In genomic region chr3:128942161-128942952, GRCh38 we compare ENCODE assay signal across 25 cellular contexts. TPM values are rescaled to one million over a fixed set of nuclear protein-coding genes. Genes with fewer than 3 reads are reported as not detected.
DNase-seq lines count a peak whose midpoint lies in the region; ATAC-seq and TF ChIP-seq lines count a peak whose summit lies in the region.
"Had no signal": no experiment of that assay in that cellular context is flagged by ENCODE, and none has a peak within 500 bp of the region (broad histone marks: within the 10 kb centered on the region; RNA-seq: fewer than 3 reads in every experiment).

No MANE protein-coding gene starts in this region.

- ATAC-seq in lower lobe of right lung, result no peak
- no peak for ATAC-seq in GM21423 (IDR thresholded peaks at IDR 0.05; ENCODE audit: unreplicated experiment)
- ATAC-seq: activated CD8-positive, alpha-beta T cell treated with anti-CD3 and anti-CD28 coated beads for 36 hours had no signal

- DNase-seq in HT-29 (ENCODE audit: low spot score) (peak; percentile 92), RWPE1 (ENCODE audit: low spot score) (peak; percentile 30), glomerular visceral epithelial cell (ENCODE audit: extremely low spot score) (peak; percentile 18), renal cortical epithelial cell (ENCODE audit: low read depth) (peak; percentile 42), lower lobe of right lung (no peak), C1 segment of cervical spinal cord (lab: John Stamatoyannopoulos, UW) (no peak)
- DNase-seq: activated CD4-positive, CD25-positive, alpha-beta regulatory T cell treated with anti-CD3 and anti-CD28 coated beads, Interleukin-2, amount 50 U/mL, for 72 hours; activated CD8-positive, alpha-beta T cell treated with anti-CD3 and anti-CD28 coated beads for 36 hours; activated effector memory CD4-positive, alpha-beta T cell treated with anti-CD3 and anti-CD28 coated beads, Interleukin-2, amount 50 U/mL, for 16 hours; activated naive CD8-positive, alpha-beta T cell treated with anti-CD3 and anti-CD28 coated beads, Interleukin-2, amount 10 ng/mL, durations not matched to agents 7 days and 5 days; activated T-cell treated with anti-CD3 and anti-CD28 coated beads, Interleukin-2, amount 50 U/mL, for 1 hour; cerebellar nuclear complex; DND-41; dorsolateral prefrontal cortex; KG1; NCI-H1436; NCI-H345; NCI-H748 treated with DMSO at 0.1 percent for 48 hours; pancreas had no signal

- H3K36me3 ChIP-seq in lower lobe of right lung, result no peaks in the 10 kb centered on the region
- H3K36me3 ChIP-seq: BLaER1 treated with 17β-estradiol and CSF1 and Interleukin-3, amounts not matched to agents 10 nM and 100 nM; pancreas; right atrium auricular region; tibial nerve had no signal

- H3K27me3 ChIP-seq in lower lobe of right lung (ENCODE audit: low read depth), result no peaks in the 10 kb centered on the region
- H3K27me3 ChIP-seq: BLaER1 treated with 17β-estradiol and CSF1 and Interleukin-3, amounts not matched to agents 10 nM and 100 nM; dorsolateral prefrontal cortex; pancreas; right atrium auricular region; tibial nerve had no signal

- CTCF ChIA-PET in RWPE1 (lab: Yijun Ruan, JAX), result no interaction called here

- POLR2A ChIA-PET in RWPE1 (lab: Yijun Ruan, JAX; ENCODE audit: low non-redundant PET), result interaction anchor here (0.7 kb wide), 1 partner anchor 240 kb away, joined by 4 read pairs; no protein-coding TSS in a partner anchor

- H3K9me3 ChIP-seq in lower lobe of right lung, result no peaks in the 10 kb centered on the region
- H3K9me3 ChIP-seq: BLaER1 treated with 17β-estradiol and CSF1 and Interleukin-3, amounts not matched to agents 10 nM and 100 nM; pancreas; right atrium auricular region; tibial nerve had no signal

- H3K4me1 ChIP-seq in lower lobe of right lung, result no peaks in the 10 kb centered on the region
- H3K4me1 ChIP-seq: BLaER1 treated with 17β-estradiol and CSF1 and Interleukin-3, amounts not matched to agents 10 nM and 100 nM; pancreas; right atrium auricular region; tibial nerve had no signal

- intact Hi-C loops in lower lobe of right lung (cut with DNase I), result no loop called here

- TF ChIP-seq CTCF in RWPE1 (conservative IDR thresholded peaks at IDR 0.05; ENCODE audit: low read depth) (no peak), lower lobe of right lung (IDR thresholded peaks at IDR 0.05) (no peak)

- H3K27ac ChIP-seq in RWPE1 (no peak overlapping the region), lower lobe of right lung (no peak overlapping the region)
- H3K27ac ChIP-seq: BLaER1 treated with 17β-estradiol and CSF1 and Interleukin-3, amounts not matched to agents 10 nM and 100 nM; dorsolateral prefrontal cortex; pancreas; right atrium auricular region; tibial nerve had no signal

- no peak overlapping the region for H3K4me3 ChIP-seq in lower lobe of right lung
- H3K4me3 ChIP-seq: BLaER1 treated with 17β-estradiol and CSF1 and Interleukin-3, amounts not matched to agents 10 nM and 100 nM; dorsolateral prefrontal cortex; pancreas; right atrium auricular region; tibial nerve had no signal

RNA-seq across cellular contexts. Expression of gene CFAP92, which starts 51.5 kb away (rescaled TPM):
- 0.13 and 0.74 TPM in 2 replicates for total RNA-seq in HT-29 (2014; rRNA removed; shearing (Covaris generic))
- total RNA-seq in renal cortical epithelial cell (0.15 TPM in 1 of 2 replicates, not detected in the other), lower lobe of right lung (2.0 TPM)
- total RNA-seq: fibroblast of lung, right atrium auricular region had no signal

RNA-seq across cellular contexts. Expression of gene EFCC1, which starts 58.7 kb away (rescaled TPM):
- total RNA-seq in HT-29 (2014; rRNA removed; shearing (Covaris generic)), result 0.25 TPM in 1 of 2 replicates, not detected in the other
- not detected in 2 replicates for total RNA-seq in renal cortical epithelial cell
- 12.1 TPM for total RNA-seq in lower lobe of right lung
- total RNA-seq: fibroblast of lung, RPMI7951 had no signal

Comparison
In these comparisons a context has a peak if more than half of its experiments do, and no peak if none do; other contexts are left out.
1. DNase-seq: peak in HT-29 (single experiment), RWPE1 (single experiment), glomerular visceral epithelial cell (single experiment) and renal cortical epithelial cell (single experiment); none in lower lobe of right lung (single experiment) and C1 segment of cervical spinal cord (0 of 14).
2. RNA of gene EFCC1, which starts 58.7 kb away (total RNA-seq): 12.1 TPM in lower lobe of right lung (single experiment); 0.25 TPM in HT-29 and not detected in renal cortical epithelial cell; every median in the first group is over 10 times any median in the second.